In genomic region chr1:40958210-40958609, GRCh38 we compare ENCODE assay signal across 26 cellular contexts.
"Had no signal": no experiment of that assay in that cellular context is flagged by ENCODE, and none has a peak within 500 bp of the region (broad histone marks: within the 10 kb centered on the region; RNA-seq: fewer than 3 reads in every experiment).

No MANE protein-coding gene starts in this region.

- H3K36me3 ChIP-seq: colonic mucosa, esophagus muscularis mucosa, esophagus squamous epithelium, gastrocnemius medialis, gastroesophageal sphincter, heart left ventricle, heart right ventricle had no signal

- H3K4me1 ChIP-seq: colonic mucosa, esophagus muscularis mucosa, gastrocnemius medialis, gastroesophageal sphincter, heart left ventricle had no signal

- H2AFZ ChIP-seq: hepatocyte had no signal

- H3K4me2 ChIP-seq: hepatocyte had no signal

- H3K4me3 ChIP-seq: colonic mucosa, coronary artery, dorsolateral prefrontal cortex, esophagus muscularis mucosa, esophagus squamous epithelium, gastrocnemius medialis, gastroesophageal sphincter, heart left ventricle, heart right ventricle, hepatocyte had no signal

- H3K27ac ChIP-seq: colonic mucosa, coronary artery, dorsolateral prefrontal cortex, epithelial cell of prostate, esophagus muscularis mucosa, esophagus squamous epithelium, foreskin keratinocyte, gastrocnemius medialis, gastroesophageal sphincter, heart left ventricle, heart right ventricle, hepatocyte had no signal

- H3K79me2 ChIP-seq: hepatocyte had no signal

- H3K9me3 Mint-ChIP-seq: dendritic cell treated with granulocyte-macrophage colony-stimulating factor and Interleukin-4, amounts not matched to agents 40 ng/mL and 50 ng/mL, for 4 days; effector memory CD8-positive, alpha-beta T cell had no signal

- ATAC-seq: effector memory CD8-positive, alpha-beta T cell; esophagus mucosa; foreskin keratinocyte; gastrocnemius medialis; gastroesophageal sphincter; heart left ventricle; heart right ventricle had no signal

- H3K9me3 ChIP-seq: colonic mucosa, esophagus muscularis mucosa, esophagus squamous epithelium, gastrocnemius medialis, gastroesophageal sphincter had no signal

- H3K27me3 ChIP-seq: colonic mucosa, foreskin keratinocyte, gastrocnemius medialis, hepatocyte had no signal

- H3K4me1 Mint-ChIP-seq: endodermal cell had no signal

- H3K4me3 Mint-ChIP-seq: dendritic cell treated with granulocyte-macrophage colony-stimulating factor and Interleukin-4, amounts not matched to agents 40 ng/mL and 50 ng/mL, for 4 days; effector memory CD8-positive, alpha-beta T cell; endodermal cell had no signal

- H3K27ac Mint-ChIP-seq: dendritic cell treated with granulocyte-macrophage colony-stimulating factor and Interleukin-4, amounts not matched to agents 40 ng/mL and 50 ng/mL, for 4 days; effector memory CD8-positive, alpha-beta T cell; endodermal cell had no signal

- DNase-seq: colonic mucosa; cortex of kidney; dermis blood vessel endothelial cell; dorsolateral prefrontal cortex; effector CD4-positive, alpha-beta T cell; effector CD8-positive, alpha-beta T cell; effector memory CD4-positive, alpha-beta T cell; effector memory CD8-positive, alpha-beta T cell; endodermal cell; erythroblast; esophagus squamous epithelium; foreskin fibroblast; foreskin keratinocyte; foreskin melanocyte; gastrocnemius medialis; glutamatergic neuron; head of caudate nucleus; heart left ventricle; heart right ventricle had no signal
